ENCODE assay signal across 8 cellular contexts in genomic region chr10:27241640-27242472, GRCh38. TPM values are rescaled to one million over a fixed set of nuclear protein-coding genes. Genes with fewer than 3 reads are reported as not detected.
DNase-seq lines count a peak whose midpoint lies in the region; ATAC-seq and TF ChIP-seq lines count a peak whose summit lies in the region.

No MANE protein-coding gene starts in this region.

- ATAC-seq in GM18870 (IDR thresholded peaks at IDR 0.05; ENCODE audit: unreplicated experiment) (peak; percentile 50), HG03108 (IDR thresholded peaks at IDR 0.05; ENCODE audit: unreplicated experiment) (peak; percentile 72)

- TF ChIP-seq CTCF in VCaP (conservative IDR thresholded peaks at IDR 0.05) (peak; percentile 52), breast epithelium (IDR thresholded peaks at IDR 0.05) (peak; percentile 32 to 65 (median 46)), smooth muscle cell (IDR thresholded peaks at IDR 0.05; ENCODE audit: borderline replicate concordance, insufficient read depth, poor library complexity, severe bottlenecking) (no peak)

- H3K4me3 ChIP-seq in breast epithelium, result peak overlapping the region; percentile 69 to 89 (median 81)
- H3K4me3 ChIP-seq in smooth muscle cell, result peak overlapping the region; percentile 67

- 2% methylated on average over 58 of the region's 59 CpGs for WGBS in smooth muscle cell (ENCODE audit: low lambda C conversion rate)

- H3K9me3 ChIP-seq in breast epithelium, result no peaks in the 10 kb centered on the region
- H3K9me3 ChIP-seq in smooth muscle cell (replicated peaks; ENCODE audit: low read depth), result no peaks in the 10 kb centered on the region

- peaks cover 19% of the 10 kb centered on the region for H3K79me2 ChIP-seq in smooth muscle cell (ENCODE audit: low read depth)

- peak; percentile 88 for DNase-seq in AG08395 (ENCODE audit: low spot score)
- peak; percentile 84 for DNase-seq in NCI-H2171 (lab: John Stamatoyannopoulos, UW)
- peak; percentile 86 to 92 for DNase-seq in breast epithelium (ENCODE audit: low spot score in 2 of 2)
- peak; percentile 81 for DNase-seq in iPS-NIHi7 (ENCODE audit: extremely low spot score)
- DNase-seq in smooth muscle cell (lab: John Stamatoyannopoulos, UW; ENCODE audit: unreplicated experiment), result peak; percentile 63

- peak overlapping the region; percentile 96 for H2AFZ ChIP-seq in smooth muscle cell (ENCODE audit: low read depth)

- peaks cover 7% of the 10 kb centered on the region for H3F3A ChIP-seq in smooth muscle cell (ENCODE audit: low read depth)

- peak overlapping the region; percentile 92 for H3K4me2 ChIP-seq in smooth muscle cell

- H3K27ac ChIP-seq in VCaP (peak overlapping the region; percentile 97), breast epithelium (peak overlapping the region; percentile 98), smooth muscle cell (ENCODE audit: low read depth) (peak overlapping the region; percentile 80)

- TF ChIP-seq POLR2A in breast epithelium (IDR thresholded peaks at IDR 0.05), result peak; percentile 90

- H3K9ac ChIP-seq in smooth muscle cell (ENCODE audit: low read depth), result peak overlapping the region; percentile 52

- intact Hi-C loops in breast epithelium (cut with DNase I; ENCODE audit: low total_unique reads), result no loop called here

- no peaks in the 10 kb centered on the region for H4K20me1 ChIP-seq in smooth muscle cell (ENCODE audit: low read depth)

- H3K27me3 ChIP-seq in breast epithelium, result no peaks in the 10 kb centered on the region
- H3K27me3 ChIP-seq in smooth muscle cell (ENCODE audit: low read depth), result no peaks in the 10 kb centered on the region

- H3K4me1 ChIP-seq in breast epithelium (no peaks in the 10 kb centered on the region), smooth muscle cell (ENCODE audit: low read depth) (peaks cover 13% of the 10 kb centered on the region)

- no peaks in the 10 kb centered on the region for H3K36me3 ChIP-seq in breast epithelium
- H3K36me3 ChIP-seq in smooth muscle cell (ENCODE audit: low read depth), result no peaks in the 10 kb centered on the region

RNA-seq across cellular contexts. Expression of gene ACBD5, which starts 1.3 kb away (rescaled TPM):
- total RNA-seq in breast epithelium, result 10 to 100 TPM; 18.7 to 27.4 (median 25.0) TPM
- total RNA-seq in smooth muscle cell, result 18.7 and 25.6 TPM in 2 replicates
- 12.5 and 14.7 TPM in 2 replicates for polyA plus RNA-seq in smooth muscle cell

Comparison
In these comparisons a context has a peak if more than half of its experiments do, and no peak if none do; other contexts are left out.
1. Peak in every context shown above with its lines: DNase-seq, ATAC-seq, H3K4me3 ChIP-seq and H3K27ac ChIP-seq.